Comparison of ENCODE assay signal across 8 cellular contexts in genomic region chr1:193183019-193183643, GRCh38. TPM values are rescaled to one million over a fixed set of nuclear protein-coding genes. Genes with fewer than 3 reads are reported as not detected.
DNase-seq lines count a peak whose midpoint lies in the region; ATAC-seq, FAIRE-seq and TF ChIP-seq lines count a peak whose summit lies in the region.

No MANE protein-coding gene starts in this region.

- peaks cover 29% of the 10 kb centered on the region; the same call in 2 of the 3 replicates for H3K4me1 ChIP-seq in A549

- TF ChIP-seq RAD21 in A549 (conservative IDR thresholded peaks at IDR 0.05 in 1 of 2, IDR thresholded peaks at IDR 0.05 in 1 of 2): peak; percentile 81 to 83

- CTCF ChIA-PET in A549 (lab: Yijun Ruan, JAX): no interaction called here

- no peak for FAIRE-seq in A549 (lab: Jason Lieb, UNC)

- 2% methylated on average over 2 of the region's 2 CpGs for WGBS in A549 (ENCODE audit: missing lambda C conversion rate)

- H3K27me3 Mint-ChIP-seq in T-helper 17 cell (no peaks in the 10 kb centered on the region), progenitor cell of endocrine pancreas (no peaks in the 10 kb centered on the region)

- H3K36me3 Mint-ChIP-seq in T-helper 17 cell (ENCODE audit: low read depth) (no peaks in the 10 kb centered on the region), progenitor cell of endocrine pancreas (ENCODE audit: insufficient read depth) (no peaks in the 10 kb centered on the region)

- POLR2A ChIA-PET in A549 (lab: Yijun Ruan, JAX): no interaction called here

- H3K9me3 Mint-ChIP-seq in progenitor cell of endocrine pancreas (ENCODE audit: low read depth): no peaks in the 10 kb centered on the region

- peak overlapping the region; percentile 69 for H3K4me3 Mint-ChIP-seq in T-helper 17 cell
- H3K4me3 Mint-ChIP-seq in progenitor cell of endocrine pancreas (ENCODE audit: low read depth): no peak overlapping the region

- TF ChIP-seq CTCF in A549 (IDR thresholded peaks at IDR 0.05) (peak; percentile 81), GM12872 (IDR thresholded peaks at IDR 0.05; ENCODE audit: insufficient read depth, low read depth, low read length) (peak; percentile 64), fibroblast of villous mesenchyme (IDR thresholded peaks at IDR 0.05; ENCODE audit: insufficient read depth, low read depth, low read length) (peak; percentile 81), progenitor cell of endocrine pancreas (IDR thresholded peaks at IDR 0.05; ENCODE audit: unreplicated experiment) (peak; percentile 92)

- ATAC-seq in A549: peak in 1 of 2 experiments; percentile 67; a peak in 3 of 6 replicates
- ATAC-seq in HG02852 (IDR thresholded peaks at IDR 0.05; ENCODE audit: unreplicated experiment): peak; percentile 69
- ATAC-seq in T-helper 17 cell: peak; percentile 66

- H3K27ac ChIP-seq in A549: no peak overlapping the region

- H3K27ac Mint-ChIP-seq in T-helper 17 cell (peak overlapping the region; percentile 91), progenitor cell of endocrine pancreas (no peak overlapping the region)

- peak overlapping the region; percentile 24; the same call in 2 of the 3 replicates for H3K4me2 ChIP-seq in A549

- H3K4me1 Mint-ChIP-seq in T-helper 17 cell: peaks cover 23% of the 10 kb centered on the region
- peaks cover 38% of the 10 kb centered on the region for H3K4me1 Mint-ChIP-seq in progenitor cell of endocrine pancreas (ENCODE audit: low read depth)

- no peak for TF ChIP-seq POLR2A in A549 (IDR thresholded peaks at IDR 0.05; ENCODE audit: low read length)

- H3K9me3 ChIP-seq in A549 (no peaks in the 10 kb centered on the region), T-helper 17 cell (ENCODE audit: control insufficient read depth, low read length, poor library complexity, severe bottlenecking) (peaks cover 18% of the 10 kb centered on the region)

- H3K4me3 ChIP-seq in A549 (no peak overlapping the region), fibroblast of villous mesenchyme (ENCODE audit: low read depth, low read length) (peak overlapping the region; percentile 16)

- TF ChIP-seq EP300 in A549 (IDR thresholded peaks at IDR 0.05): no peak

- DNase-seq in A549 (ENCODE audit: low read depth in 1 of 2, low spot score in 1 of 2): peak in 1 of 2 experiments; percentile 54
- peak; percentile 83 for DNase-seq in NCI-H1694 treated with DMSO at 0.1 percent for 48 hours (lab: John Stamatoyannopoulos, UW)
- DNase-seq in T-helper 17 cell: no peak
- DNase-seq in fibroblast of villous mesenchyme (ENCODE audit: low read depth): peak; percentile 66
- no peak for DNase-seq in progenitor cell of endocrine pancreas (ENCODE audit: low spot score, unreplicated experiment)
- no peak for DNase-seq in cerebellar nuclear complex (lab: John Stamatoyannopoulos, UW)

TF ChIP-seq in A549, 52 proteins besides CTCF, POLR2A, EP300 and RAD21:
- peak; percentile 78 for TF ChIP-seq SMC3 (IDR thresholded peaks at IDR 0.05)
- no peak for TF ChIP-seq HES2 (IDR thresholded peaks at IDR 0.05)

RNA-seq across cellular contexts. Expression of gene B3GALT2, which starts 3.3 kb away (rescaled TPM):
- polyA plus RNA-seq in A549 (2011; rRNA removed) (not detected in 2 replicates), A549 (2017; fragmentation: RNase III; extraction: RNeasy Plus Mini Kit Qiagen cat#74134 plus additional on column Dnase treatment) (not detected in 3 replicates)
- polyA plus RNA-seq in A549 (2012; cell fraction: cytosol; rRNA removed): not detected in 2 replicates
- polyA plus RNA-seq in A549 (2012; cell fraction: nucleus; rRNA removed): not detected in 2 replicates
- polyA minus RNA-seq in A549 (2011; rRNA and poly(A)+ RNA removed): 0.10 TPM in 1 of 2 replicates, not detected in the other
- total RNA-seq in T-helper 17 cell (1 to 10 TPM; 3.3 to 6.0 TPM), fibroblast of villous mesenchyme (12.9 and 32.8 TPM in 2 replicates), progenitor cell of endocrine pancreas (0.44 and 0.79 TPM in 2 replicates)

Comparison
In these comparisons a context has a peak if more than half of its experiments do, and no peak if none do; other contexts are left out.
1. DNase-seq: peak in NCI-H1694 treated with DMSO at 0.1 percent for 48 hours (single experiment) and fibroblast of villous mesenchyme (single experiment); none in T-helper 17 cell (0 of 3), progenitor cell of endocrine pancreas (single experiment) and cerebellar nuclear complex (0 of 2).
2. Peak in every context shown above with its lines, with median percentiles within 50 percentile points of each other: CTCF ChIP-seq.